ENCODE assay signal across 8 cellular contexts in the genomic region with DNA sequence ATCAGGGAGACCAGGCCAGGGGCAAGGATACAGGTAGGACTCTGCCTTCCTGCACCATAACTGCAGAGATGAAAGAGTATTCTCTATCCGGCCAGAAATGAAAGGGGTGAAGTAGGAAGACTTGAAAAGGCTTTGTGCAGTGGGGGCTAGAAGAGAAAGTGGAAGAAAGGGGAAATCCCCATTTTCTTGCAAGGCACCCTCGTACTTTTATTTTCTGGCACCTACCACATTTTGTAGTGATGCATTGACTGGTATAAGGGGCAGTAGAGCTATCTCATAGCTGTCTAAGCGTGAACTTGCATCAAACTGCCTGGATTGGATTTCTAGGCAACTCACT. TPM values are rescaled to one million over a fixed set of nuclear protein-coding genes. Genes with fewer than 3 reads are reported as not detected.
DNase-seq lines count a peak whose midpoint lies in the region; ATAC-seq and TF ChIP-seq lines count a peak whose summit lies in the region.

No MANE protein-coding gene starts in this region.

- peaks cover 64% of the 10 kb centered on the region for H3F3A ChIP-seq in PC-9 (ENCODE audit: insufficient read depth, low read depth)

- CTCF ChIA-PET in PC-9 (lab: Charles Lee) = interaction anchor here (1.2 kb wide), 1 partner anchor 13 kb away, joined by 5 read pairs; no protein-coding TSS in a partner anchor

- H3K4me1 ChIP-seq in PC-9 (replicated peaks; ENCODE audit: insufficient read depth) = peaks cover 70% of the 10 kb centered on the region
- no peaks in the 10 kb centered on the region for H3K4me1 ChIP-seq in endocrine pancreas (ENCODE audit: control insufficient read depth, insufficient read depth, low read length)
- peaks cover 57% of the 10 kb centered on the region for H3K4me1 ChIP-seq in psoas muscle

- no TSS peak for BruUV-seq in PC-9 (replicated peaks; lab: Mats Ljungman, UMichigan)

- H2AFZ ChIP-seq in PC-9 = peak overlapping the region; percentile 80; the same call in 1 of the 2 replicates

- TF ChIP-seq CTCF in PC-9 (conservative IDR thresholded peaks at IDR 0.05) = no peak
- no peak for TF ChIP-seq CTCF in psoas muscle (IDR thresholded peaks at IDR 0.05)

- peak overlapping the region; percentile 77 for H3K4me2 ChIP-seq in PC-9

- H3K4me3 ChIP-seq in GM08714 (ENCODE audit: low read length) (peak overlapping the region; percentile 61; the same call in 1 of the 2 replicates), PC-9 (peak overlapping the region; percentile 60; the same call in 1 of the 2 replicates), endocrine pancreas (ENCODE audit: control insufficient read depth, insufficient read depth, low read length) (peak overlapping the region; percentile 57), psoas muscle (peak overlapping the region; percentile 83)

- H3K9me3 ChIP-seq in PC-9 (ENCODE audit: insufficient read depth, low read depth) (no peaks in the 10 kb centered on the region), endocrine pancreas (ENCODE audit: control insufficient read depth, low read length) (no peaks in the 10 kb centered on the region), psoas muscle (no peaks in the 10 kb centered on the region)

- 0 out of 2 replicates have a peak overlapping the region, but pooled peaks have one; percentile 3 for H3K27ac ChIP-seq in PC-9
- peak overlapping the region; percentile 95 for H3K27ac ChIP-seq in psoas muscle

- H3K9me2 ChIP-seq in PC-9 (ENCODE audit: insufficient read depth) = no peaks in the 10 kb centered on the region

- no peak overlapping the region for H3K9ac ChIP-seq in endocrine pancreas (ENCODE audit: control insufficient read depth, insufficient read depth, low read length)

- peak; percentile 19 for ATAC-seq in GM21723 (IDR thresholded peaks at IDR 0.05; ENCODE audit: unreplicated experiment)
- no peak for ATAC-seq in psoas muscle
- no peak for ATAC-seq in GM18502 (IDR thresholded peaks at IDR 0.05; ENCODE audit: poor library complexity, unreplicated experiment)

- DNase-seq in PC-9 (no peak), psoas muscle (no peak), NCI-H446 (lab: John Stamatoyannopoulos, UW) (no peak), UCSD-AML1 (lab: John Stamatoyannopoulos, UW; ENCODE audit: unreplicated experiment) (no peak)

- WGBS in psoas muscle, 3 donors = 25 to 54% (median 34%) methylated on average over 3 of the region's 3 CpGs

- H3K27me3 ChIP-seq in PC-9 (ENCODE audit: insufficient read depth, low read depth) (no peaks in the 10 kb centered on the region), endocrine pancreas (ENCODE audit: control insufficient read depth, insufficient read depth, low read length) (no peaks in the 10 kb centered on the region), psoas muscle (ENCODE audit: insufficient read depth in 3 of 3, low read length in 2 of 3) (no peaks in the 10 kb centered on the region)

- H4K20me1 ChIP-seq in PC-9 (ENCODE audit: insufficient read depth) = peaks cover 9% of the 10 kb centered on the region

- peaks cover 21% of the 10 kb centered on the region for H3K36me3 ChIP-seq in PC-9 (ENCODE audit: low read depth)
- no peaks in the 10 kb centered on the region for H3K36me3 ChIP-seq in endocrine pancreas (ENCODE audit: control insufficient read depth, insufficient read depth, low read length)
- peaks cover 0 to 8% of the 10 kb centered on the region in 2 donors for H3K36me3 ChIP-seq in psoas muscle (ENCODE audit: insufficient read depth in 1 of 2, low read depth in 1 of 2)

- intact Hi-C loops in PC-9 (cut with micrococcal nuclease; ENCODE audit: unreplicated experiment) (loop anchor here (5.0 kb wide), 2 partner anchors 88 to 223 kb away; a partner anchor contains a TSS), psoas muscle (cut with DNase I) (loop anchor here in 1 of 2 donors (5.0 kb wide), 1 partner anchor 768 kb away; no protein-coding TSS in a partner anchor)

- peaks cover 34% of the 10 kb centered on the region for H3K79me2 ChIP-seq in PC-9 (ENCODE audit: low read depth)

- POLR2A ChIA-PET in PC-9 (lab: Charles Lee; ENCODE audit: unreplicated experiment) = interaction anchor here (0.6 to 0.8 kb wide), 2 partner anchors 12 to 25 kb away, joined by 3 to 4 read pairs; no protein-coding TSS in a partner anchor

RNA-seq across cellular contexts. Expression of a gene that starts 0.8 kb away (rescaled TPM):
- 125 and 147 TPM in 2 replicates for total RNA-seq in PC-9 (2021)
- 10 to 100 TPM; 34.2 to 60.3 (median 50.8) TPM for total RNA-seq in psoas muscle
- polyA plus RNA-seq in psoas muscle = 10 to 100 TPM; 15.8 to 58.5 (median 34.4) TPM

RNA-seq across cellular contexts. Expression of a gene that starts 35.8 kb away (rescaled TPM):
- 90.3 and 94.9 TPM in 2 replicates for total RNA-seq in PC-9 (2021)
- total RNA-seq in psoas muscle = 10 to 100 TPM in 2 of 4 donors, 1 to 10 TPM in 2; 5.0 to 18.2 (median 10.6) TPM
- polyA plus RNA-seq in psoas muscle = 1 to 10 TPM; 3.8 to 7.6 (median 7.1) TPM
